1 cellular context compared by ENCODE assay signal in genomic region chr1:170075186-170075585, GRCh38.
TF ChIP-seq lines count a peak whose summit lies in the region.

No MANE protein-coding gene starts in this region.

TF ChIP-seq in SK-N-SH treated with all-trans-retinoic acid at 6 μM for 48 hours, 23 proteins besides CTCF, POLR2A, EP300 and RAD21 (continued from another document):
- TF ChIP-seq TCF4 (CRISPR knock-in tag; IDR thresholded peaks at IDR 0.05; ENCODE audit: borderline replicate concordance) (no peak), ZFP3 (CRISPR knock-in tag; IDR thresholded peaks at IDR 0.05) (no peak), ZNF565 (CRISPR knock-in tag; conservative IDR thresholded peaks at IDR 0.05; ENCODE audit: low read depth) (no peak), ESRRG (CRISPR knock-in tag; IDR thresholded peaks at IDR 0.05) (no peak), SNAI2 (CRISPR knock-in tag; IDR thresholded peaks at IDR 0.05) (no peak), ZNF8 (CRISPR knock-in tag; IDR thresholded peaks at IDR 0.05) (no peak), OSR1 (CRISPR knock-in tag; IDR thresholded peaks at IDR 0.05) (no peak), POU6F1 (CRISPR knock-in tag; IDR thresholded peaks at IDR 0.05; ENCODE audit: borderline replicate concordance, low read depth) (no peak), ARNTL (CRISPR knock-in tag; IDR thresholded peaks at IDR 0.05; ENCODE audit: borderline replicate concordance, low read depth) (no peak)
